In genomic region chr16:54933281-54934150, GRCh38 we compare ENCODE assay signal across 12 cellular contexts. TPM values are rescaled to one million over a fixed set of nuclear protein-coding genes. Genes with fewer than 3 reads are reported as not detected.
A peak's percentile ranks its signal among the peaks of the same experiment; 100 is the strongest.
DNase-seq lines count a peak whose midpoint lies in the region; ATAC-seq, FAIRE-seq and TF ChIP-seq lines count a peak whose summit lies in the region.
"Had no signal": no experiment of that assay in that cellular context is flagged by ENCODE, and none has a peak within 500 bp of the region (broad histone marks: within the 10 kb centered on the region; RNA-seq: fewer than 3 reads in every experiment).

No MANE protein-coding gene starts in this region.

- H3K9ac ChIP-seq in endodermal cell (ENCODE audit: extremely low read depth, low read length, poor library complexity, severe bottlenecking) (no peak overlapping the region), mesenchymal stem cell (ENCODE audit: low read length) (peak overlapping the region; percentile 94)

- no peak overlapping the region for H2BK15ac ChIP-seq in mesenchymal stem cell (ENCODE audit: low read depth, poor library complexity, severe bottlenecking)

- peak overlapping the region; percentile 69 for H3K4me2 ChIP-seq in mesenchymal stem cell (ENCODE audit: low read length, poor library complexity, severe bottlenecking)
- H3K4me2 ChIP-seq in OCI-LY7 (ENCODE audit: low read length), result no peak overlapping the region

- no peak overlapping the region for H2AK5ac ChIP-seq in mesenchymal stem cell (ENCODE audit: low read length, severe bottlenecking)

- H3K4me3 Mint-ChIP-seq in endodermal cell, result peak overlapping the region; percentile 39

- no peaks in the 10 kb centered on the region for H3K9me3 ChIP-seq in endodermal cell (ENCODE audit: control insufficient read depth, low read length)
- no peaks in the 10 kb centered on the region for H3K9me3 ChIP-seq in mesenchymal stem cell (ENCODE audit: control insufficient read depth, low read length)
- H3K9me3 ChIP-seq in thyroid gland, result no peaks in the 10 kb centered on the region
- H3K9me3 ChIP-seq in OCI-LY7 (ENCODE audit: low read length), result no peaks in the 10 kb centered on the region
- H3K9me3 ChIP-seq: thoracic aorta had no signal

- no peak overlapping the region for H2AFZ ChIP-seq in mesenchymal stem cell (ENCODE audit: low read depth, low read length)
- no peak overlapping the region for H2AFZ ChIP-seq in OCI-LY7 (ENCODE audit: low read length)

- no peak overlapping the region for H3K23ac ChIP-seq in mesenchymal stem cell (ENCODE audit: low read length in 2 of 2)

- peak; percentile 39 for FAIRE-seq in A204.1 (lab: Jason Lieb, UNC)
- peak; percentile 40 for FAIRE-seq in G401.6 (lab: Jason Lieb, UNC)

- H3K27me3 Mint-ChIP-seq in endodermal cell (ENCODE audit: insufficient read depth), result peaks cover 79% of the 10 kb centered on the region

- no peak overlapping the region for H2BK120ac ChIP-seq in mesenchymal stem cell (ENCODE audit: low read depth, low read length)

- peak; percentile 75 for DNase-seq in endodermal cell
- DNase-seq in mesenchymal stem cell, result no peak
- DNase-seq in germinal center (ENCODE audit: low spot score), result no peak
- DNase-seq in thyroid gland, result no peak
- DNase-seq in OCI-LY7 (ENCODE audit: low spot score), result no peak
- DNase-seq: cortex of kidney, DMS79 treated with DMSO at 0.1 percent for 48 hours, NCI-H187 had no signal

- H2BK5ac ChIP-seq in mesenchymal stem cell (ENCODE audit: low read depth, low read length, poor library complexity, severe bottlenecking), result no peak overlapping the region

- no peak overlapping the region for H2BK12ac ChIP-seq in mesenchymal stem cell (ENCODE audit: low read length in 2 of 2)

- no peak overlapping the region for H4K91ac ChIP-seq in mesenchymal stem cell (ENCODE audit: low read length)

- H3K27me3 ChIP-seq in endodermal cell (ENCODE audit: control insufficient read depth, insufficient read depth, low read length, poor library complexity, severe bottlenecking) (peaks cover 70% of the 10 kb centered on the region), mesenchymal stem cell (ENCODE audit: control insufficient read depth in 1 of 2, insufficient read depth in 1 of 2, low read length in 2 of 2) (peaks cover 3 to 48% of the 10 kb centered on the region in 2 experiments), thyroid gland (peaks cover 58% of the 10 kb centered on the region)

- H3K9me3 Mint-ChIP-seq in endodermal cell, result no peaks in the 10 kb centered on the region

- WGBS in endodermal cell (ENCODE audit: insufficient coverage in 1 of 2, insufficient read length in 1 of 2), 2 experiments, result 5 to 17% methylated on average over 19 to 67 of the region's 69 CpGs
- 3% methylated on average over 61 of the region's 69 CpGs for WGBS in mesenchymal stem cell
- WGBS in thyroid gland, 2 donors, result 25 to 33% methylated on average over 14 to 24 of the region's 69 CpGs

- H3K27ac ChIP-seq in endodermal cell (ENCODE audit: low read depth, low read length), result no peak overlapping the region
- no peak overlapping the region for H3K27ac ChIP-seq in mesenchymal stem cell (ENCODE audit: low read length, poor library complexity, severe bottlenecking)
- H3K27ac ChIP-seq in thyroid gland, result no peak overlapping the region
- no peak overlapping the region for H3K27ac ChIP-seq in OCI-LY7 (ENCODE audit: low read depth, low read length, poor library complexity, severe bottlenecking)
- H3K27ac ChIP-seq: thoracic aorta had no signal

- no peak overlapping the region for H4K8ac ChIP-seq in mesenchymal stem cell (ENCODE audit: low read length)

- H3K18ac ChIP-seq in mesenchymal stem cell (ENCODE audit: low read depth in 1 of 2, low read length in 2 of 2), result peak overlapping the region in 1 of 2 experiments; percentile 7

- H3K27ac Mint-ChIP-seq in endodermal cell, result no peak overlapping the region

- CTCF ChIA-PET in OCI-LY7 (lab: Charles Lee; ENCODE audit: unreplicated experiment), result no interaction called here

- BruUV-seq in OCI-LY7 (replicated peaks; lab: Mats Ljungman, UMichigan), result no TSS peak

- peaks cover 6% of the 10 kb centered on the region; the same call in 1 of the 2 replicates for H3K79me2 ChIP-seq in OCI-LY7 (ENCODE audit: insufficient read depth, low read depth, low read length)

- H3K4me3 ChIP-seq in endodermal cell (ENCODE audit: low read length) (peak overlapping the region; percentile 64), mesenchymal stem cell (ENCODE audit: insufficient read depth in 1 of 2, low read depth in 1 of 2, low read length in 2 of 2) (peak overlapping the region; percentile 45 to 81), thyroid gland (replicated peaks in 1 of 3) (no peak overlapping the region), OCI-LY7 (ENCODE audit: low read depth, low read length, poor library complexity, severe bottlenecking) (no peak overlapping the region)

- H3K36me3 Mint-ChIP-seq in endodermal cell (ENCODE audit: low read depth), result no peaks in the 10 kb centered on the region

- H4K20me1 ChIP-seq in OCI-LY7 (ENCODE audit: insufficient read depth, low read length), result no peaks in the 10 kb centered on the region

- TF ChIP-seq POLR2A in thyroid gland (IDR thresholded peaks at IDR 0.05), result no peak

- POLR2A ChIA-PET in OCI-LY7 (lab: Charles Lee), result no interaction called here

- ATAC-seq in GM18870 (IDR thresholded peaks at IDR 0.05; ENCODE audit: unreplicated experiment), result no peak

- intact Hi-C loops in thyroid gland (cut with DNase I), result loop anchor here (5.0 kb wide), 1 partner anchor 651 kb away; no protein-coding TSS in a partner anchor
- intact Hi-C loops in OCI-LY7 (cut with micrococcal nuclease; ENCODE audit: unreplicated experiment), result no loop called here

- TF ChIP-seq CTCF in endodermal cell (conservative IDR thresholded peaks at IDR 0.05) (no peak), thyroid gland (IDR thresholded peaks at IDR 0.05) (no peak), OCI-LY7 (conservative IDR thresholded peaks at IDR 0.05; ENCODE audit: low read length) (no peak)

- peaks cover 16% of the 10 kb centered on the region for H3K4me1 ChIP-seq in endodermal cell (ENCODE audit: control insufficient read depth, insufficient read depth, low read length)
- peaks cover 44% of the 10 kb centered on the region for H3K4me1 ChIP-seq in mesenchymal stem cell (ENCODE audit: control insufficient read depth, insufficient read depth, low read depth, low read length)
- peaks cover 27 to 55% of the 10 kb centered on the region in 2 donors for H3K4me1 ChIP-seq in thyroid gland
- peaks cover 9% of the 10 kb centered on the region for H3K4me1 ChIP-seq in OCI-LY7 (ENCODE audit: insufficient read depth, low read length, poor library complexity, severe bottlenecking)

- peaks cover 26% of the 10 kb centered on the region for H3K4me1 Mint-ChIP-seq in endodermal cell

- peaks cover 6% of the 10 kb centered on the region for H3K79me1 ChIP-seq in mesenchymal stem cell (replicated peaks; ENCODE audit: low read length, poor library complexity, severe bottlenecking)

- no peaks in the 10 kb centered on the region for H3K9me2 ChIP-seq in OCI-LY7 (ENCODE audit: insufficient read depth, low read length)

- peaks cover 4% of the 10 kb centered on the region for H3K36me3 ChIP-seq in endodermal cell (ENCODE audit: control insufficient read depth, insufficient read depth, low read length)
- peaks cover 3 to 11% of the 10 kb centered on the region in 2 experiments for H3K36me3 ChIP-seq in mesenchymal stem cell (ENCODE audit: control insufficient read depth in 1 of 2, insufficient read depth in 2 of 2, low read depth in 1 of 2, low read length in 2 of 2)
- H3K36me3 ChIP-seq in thyroid gland, result no peaks in the 10 kb centered on the region
- H3K36me3 ChIP-seq in OCI-LY7 (ENCODE audit: insufficient read depth, low read length), result peaks cover 4% of the 10 kb centered on the region; the same call in 1 of the 2 replicates
- H3K36me3 ChIP-seq: thoracic aorta had no signal

- H3K4ac ChIP-seq in mesenchymal stem cell (ENCODE audit: low read depth in 1 of 2, low read length in 2 of 2), result no peak overlapping the region

- H3K14ac ChIP-seq in mesenchymal stem cell (ENCODE audit: low read length in 2 of 2), result no peak overlapping the region

RNA-seq across cellular contexts. Expression of gene IRX5, which starts 2.9 kb away (rescaled TPM):
- total RNA-seq in endodermal cell, result 1 to 10 TPM; 1.6 to 2.6 TPM
- polyA plus RNA-seq in endodermal cell (2013, experiment 1 of 2), result 17.1 TPM
- 12.0 TPM for polyA plus RNA-seq in endodermal cell (2013, experiment 2 of 2)
- 0.06 TPM for polyA plus RNA-seq in mesenchymal stem cell (2013, experiment 1 of 2)
- polyA plus RNA-seq in mesenchymal stem cell (2013, experiment 2 of 2), result 0.05 TPM
- total RNA-seq in thyroid gland, result 1 to 10 TPM in 1 of 4 donors, not detected in 3; 1.3 TPM
- total RNA-seq in OCI-LY7 (2014; rRNA removed; shearing (Covaris generic)), result 5.9 and 7.7 TPM in 2 replicates
- 5.0 and 5.1 TPM in 2 replicates for total RNA-seq in OCI-LY7 (2022)

Comparison
In these comparisons a context has a peak if more than half of its experiments do, and no peak if none do; other contexts are left out.
1. H3K4me3 ChIP-seq: peak in endodermal cell (single experiment) and mesenchymal stem cell (2 of 2); none in thyroid gland (0 of 3) and OCI-LY7 (single experiment).